12 cellular contexts compared by ENCODE assay signal in genomic region chr11:134001596-134001995, GRCh38. TPM values are rescaled to one million over a fixed set of nuclear protein-coding genes. Genes with fewer than 3 reads are reported as not detected.
"Had no signal": no experiment of that assay in that cellular context is flagged by ENCODE, and none has a peak within 500 bp of the region (broad histone marks: within the 10 kb centered on the region; RNA-seq: fewer than 3 reads in every experiment).

No MANE protein-coding gene starts in this region.

- H3K9me3 ChIP-seq: HAP-1 had no signal

- H3K4me1 ChIP-seq: HAP-1 had no signal

- DNase-seq: GM23248, GOT3, H7, HFFc6, Kasumi-1, KBM-7 had no signal

- H3K4me3 ChIP-seq: GM23248, HAP-1 had no signal

- ATAC-seq: HCT116, HepG2 had no signal

- H3K4me3 Mint-ChIP-seq: HFFc6 had no signal

- H3K27ac Mint-ChIP-seq: HFFc6 had no signal

- H3K36me3 ChIP-seq: HAP-1 had no signal

- H3K27ac ChIP-seq: GM23248, HL-60, KMS-11 had no signal

- H3K9ac ChIP-seq: GM23248, KMS-11 had no signal

- H3K4me2 ChIP-seq: KMS-11 had no signal

- H2AFZ ChIP-seq: GM23248 had no signal

- H3K9me3 Mint-ChIP-seq: HFFc6, IgD-negative memory B cell had no signal

RNA-seq across cellular contexts. Expression of gene IGSF9B, which starts 44.8 kb away (rescaled TPM):
- total RNA-seq: GM23248, HepG2, HFFc6 had no signal
- polyA plus RNA-seq: HepG2, IgD-negative memory B cell had no signal
